ENCODE assay signal across 12 cellular contexts in the genomic region with DNA sequence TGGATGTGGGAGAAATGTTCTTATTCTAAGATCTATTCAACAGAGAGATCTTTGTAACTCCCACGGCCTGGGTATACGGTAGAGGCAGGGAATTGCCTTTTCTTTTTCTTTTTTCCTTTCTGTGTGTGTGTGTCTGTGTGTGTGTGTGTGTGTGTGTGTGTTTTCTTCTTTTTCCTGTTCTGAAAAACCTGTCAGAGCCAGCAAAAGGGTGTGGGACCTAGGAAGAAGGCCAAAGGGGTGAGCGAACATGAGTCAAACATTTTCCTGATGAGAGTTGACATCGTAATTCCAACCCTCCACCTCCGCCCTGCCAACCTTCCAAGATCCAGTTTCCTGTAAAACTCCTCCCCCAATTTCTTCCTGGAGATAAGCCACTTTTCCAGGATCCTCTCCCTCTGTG. TPM values are rescaled to one million over a fixed set of nuclear protein-coding genes. Genes with fewer than 3 reads are reported as not detected.
DNase-seq lines count a peak whose midpoint lies in the region; ATAC-seq and TF ChIP-seq lines count a peak whose summit lies in the region.
"Had no signal": no experiment of that assay in that cellular context is flagged by ENCODE, and none has a peak within 500 bp of the region (broad histone marks: within the 10 kb centered on the region; RNA-seq: fewer than 3 reads in every experiment).

No MANE protein-coding gene starts in this region.

- in situ Hi-C loops in transverse colon (cut with MboI; ENCODE audit: low pct_ligation_motif_present in 1 of 4, low pct_unique_long_range_greater_than_20kb in 1 of 4, low sequenced_read_pairs in 3 of 4): loop anchor here in 2 of 4 donors (25.0 kb wide), 1 partner anchor 705 kb away; the partner anchor contains the start of gene SCFD2 (in 2 of the 2)

- peak overlapping the region; percentile 29 for H3K4me3 Mint-ChIP-seq in endothelial cell (ENCODE audit: unreplicated experiment)
- H3K4me3 Mint-ChIP-seq: stimulated activated naive CD8-positive, alpha-beta T cell treated with anti-CD3 and anti-CD28 coated beads, Interleukin-15, amount 100 ng/mL, for 72 hours had no signal

- H3K9ac ChIP-seq in Loucy (ENCODE audit: low read depth, low read length, poor library complexity, severe bottlenecking) (peak overlapping the region; percentile 91), mesendoderm (ENCODE audit: low read length) (no peak overlapping the region)

- peaks cover 43% of the 10 kb centered on the region for H3K4me1 Mint-ChIP-seq in endothelial cell (ENCODE audit: unreplicated experiment)

- H2AK5ac ChIP-seq in mesendoderm (ENCODE audit: low read length): no peak overlapping the region

- no peak overlapping the region for H3K18ac ChIP-seq in mesendoderm (ENCODE audit: low read length)

- intact Hi-C loops in transverse colon (cut with DNase I; ENCODE audit: low total_unique reads): loop anchor here (10.0 kb wide), 1 partner anchor 158 kb away; the partner anchor contains the start of gene PDGFRA

- no peak for TF ChIP-seq EP300 in transverse colon (IDR thresholded peaks at IDR 0.05; ENCODE audit: low read depth)

- peaks cover 6% of the 10 kb centered on the region for H3K79me1 ChIP-seq in mesendoderm (ENCODE audit: low read length)

- peaks cover 28% of the 10 kb centered on the region for H3K27me3 Mint-ChIP-seq in endothelial cell (ENCODE audit: unreplicated experiment)
- H3K27me3 Mint-ChIP-seq: stimulated activated naive CD8-positive, alpha-beta T cell treated with anti-CD3 and anti-CD28 coated beads, Interleukin-15, amount 100 ng/mL, for 72 hours had no signal

- H4K20me1 ChIP-seq in Loucy (ENCODE audit: insufficient read depth, low read length, poor library complexity, severe bottlenecking): peaks cover 21% of the 10 kb centered on the region

- no peak for ATAC-seq in GM21576 (IDR thresholded peaks at IDR 0.05; ENCODE audit: unreplicated experiment)
- ATAC-seq: stimulated activated naive CD8-positive, alpha-beta T cell treated with anti-CD3 and anti-CD28 coated beads, Interleukin-15, amount 100 ng/mL, for 72 hours had no signal

- no peak overlapping the region for H2BK120ac ChIP-seq in mesendoderm (ENCODE audit: low read depth, low read length)

- peak overlapping the region; percentile 99 for H3K27ac Mint-ChIP-seq in endothelial cell (ENCODE audit: unreplicated experiment)
- H3K27ac Mint-ChIP-seq: stimulated activated naive CD8-positive, alpha-beta T cell treated with anti-CD3 and anti-CD28 coated beads, Interleukin-15, amount 100 ng/mL, for 72 hours had no signal

- H2BK15ac ChIP-seq in mesendoderm (replicated peaks; ENCODE audit: low read depth): no peak overlapping the region

- no peak overlapping the region for H4K5ac ChIP-seq in mesendoderm (ENCODE audit: low read length)

- H3K56ac ChIP-seq in mesendoderm (ENCODE audit: low read length): no peak overlapping the region

- H3K27me3 ChIP-seq in Loucy (ENCODE audit: insufficient read depth, low read length, poor library complexity, severe bottlenecking) (no peaks in the 10 kb centered on the region), mesendoderm (ENCODE audit: insufficient read depth, low read length, poor library complexity) (no peaks in the 10 kb centered on the region), transverse colon (no peaks in the 10 kb centered on the region)

- TF ChIP-seq CTCF in Loucy (conservative IDR thresholded peaks at IDR 0.05; ENCODE audit: low read length): no peak
- no peak for TF ChIP-seq CTCF in endothelial cell (IDR thresholded peaks at IDR 0.05; ENCODE audit: unreplicated experiment)
- TF ChIP-seq CTCF in transverse colon (IDR thresholded peaks at IDR 0.05): no peak

- H3K4me1 ChIP-seq in Loucy (ENCODE audit: insufficient read depth, low read length, poor library complexity, severe bottlenecking) (peaks cover 31% of the 10 kb centered on the region), mesendoderm (ENCODE audit: control insufficient read depth, low read depth, low read length) (peaks cover 6% of the 10 kb centered on the region), transverse colon (peaks cover 5 to 29% (median 18%) of the 10 kb centered on the region in 4 donors)

- H3K4me2 ChIP-seq in Loucy (ENCODE audit: low read depth, low read length, poor library complexity, severe bottlenecking): peak overlapping the region; percentile 93
- no peak overlapping the region for H3K4me2 ChIP-seq in mesendoderm (ENCODE audit: low read length)

- H3K36me3 ChIP-seq in Loucy (ENCODE audit: insufficient read depth, low read length) (no peaks in the 10 kb centered on the region), mesendoderm (ENCODE audit: control insufficient read depth, insufficient read depth, low read length) (no peaks in the 10 kb centered on the region), transverse colon (no peaks in the 10 kb centered on the region)

- no peak overlapping the region for H2BK5ac ChIP-seq in mesendoderm (ENCODE audit: low read length)

- no CpG with 5 or more reads among the region's 5 CpGs for WGBS in mesendoderm (ENCODE audit: extremely low coverage, insufficient coverage, low lambda C conversion rate)
- 36 to 43% methylated on average over 4 to 5 of the region's 5 CpGs for WGBS in transverse colon (ENCODE audit: low coverage in 1 of 2), 2 donors

- H3K27ac ChIP-seq in mesendoderm (ENCODE audit: low read depth, low read length) (peak overlapping the region; percentile 33), transverse colon (peak overlapping the region; percentile 95 to 98 (median 97))

- H3K9me3 Mint-ChIP-seq in endothelial cell (ENCODE audit: unreplicated experiment): no peaks in the 10 kb centered on the region

- peaks cover 12% of the 10 kb centered on the region for H3K36me3 Mint-ChIP-seq in endothelial cell (ENCODE audit: low read depth, unreplicated experiment)

- peak overlapping the region; percentile 49; the same call in 1 of the 2 replicates for H2AFZ ChIP-seq in Loucy (ENCODE audit: low read length)

- H3K79me2 ChIP-seq in Loucy (ENCODE audit: insufficient read depth, low read length) (peaks cover 22% of the 10 kb centered on the region), mesendoderm (ENCODE audit: control insufficient read depth, insufficient read depth, low read length) (peaks cover 7% of the 10 kb centered on the region)

- H4K8ac ChIP-seq in mesendoderm (ENCODE audit: low read depth, low read length): no peak overlapping the region

- H3F3A ChIP-seq in Loucy (ENCODE audit: low read depth): no peaks in the 10 kb centered on the region; the same call in 1 of the 2 replicates

- H3K9me3 ChIP-seq in Loucy (ENCODE audit: insufficient read depth, low read depth, low read length): no peaks in the 10 kb centered on the region
- no peaks in the 10 kb centered on the region for H3K9me3 ChIP-seq in transverse colon

- H3K4me3 ChIP-seq in Loucy (ENCODE audit: low read length, poor library complexity, severe bottlenecking) (no peak overlapping the region), mesendoderm (ENCODE audit: low read length) (no peak overlapping the region), transverse colon (no peak overlapping the region)

- DNase-seq in endothelial cell (ENCODE audit: low spot score): peak; percentile 9
- DNase-seq in mesendoderm: no peak
- DNase-seq in transverse colon: peak; percentile 71
- DNase-seq in OCI-M1 (lab: John Stamatoyannopoulos, UW): no peak
- DNase-seq in NCI-H2029 (lab: John Stamatoyannopoulos, UW): no peak
- DNase-seq in midbrain (lab: John Stamatoyannopoulos, UW): no peak
- DNase-seq: activated T-cell treated with anti-CD3 and anti-CD28 coated beads, Interleukin-2, amount 50 U/mL, for 1 hour; posterior cingulate gyrus; stimulated activated naive CD8-positive, alpha-beta T cell treated with anti-CD3 and anti-CD28 coated beads, Interleukin-15, amount 100 ng/mL, for 72 hours had no signal

- no peaks in the 10 kb centered on the region for H3K9me2 ChIP-seq in Loucy (replicated peaks; ENCODE audit: low read depth, low read length)

- no peak overlapping the region for H3K23ac ChIP-seq in mesendoderm (ENCODE audit: low read length)

- H3K4ac ChIP-seq in mesendoderm (ENCODE audit: low read depth, low read length): no peak overlapping the region

- TF ChIP-seq POLR2A in transverse colon (IDR thresholded peaks at IDR 0.05): no peak

RNA-seq across cellular contexts. Expression of gene CHIC2, which starts 2.8 kb away (rescaled TPM):
- total RNA-seq in endothelial cell (ENCODE audit: unreplicated experiment) (33.1 TPM), transverse colon (100 to 1,000 TPM in 1 of 4 donors, 10 to 100 TPM in 3; 36.2 to 106 (median 52.0) TPM)
- polyA plus RNA-seq in mesendoderm (2013, experiment 1 of 2): 6.8 TPM
- polyA plus RNA-seq in mesendoderm (2013, experiment 2 of 2): 7.5 TPM

RNA-seq across cellular contexts. Expression of gene GSX2, which starts 32.8 kb away (rescaled TPM):
- total RNA-seq in endothelial cell (ENCODE audit: unreplicated experiment) (not detected), transverse colon (not detected)
- polyA plus RNA-seq in mesendoderm (2013, experiment 1 of 2): not detected
- 0.04 TPM for polyA plus RNA-seq in mesendoderm (2013, experiment 2 of 2)
- total RNA-seq: epithelial cell of proximal tubule had no signal

Comparison
In these comparisons a context has a peak if more than half of its experiments do, and no peak if none do; other contexts are left out.
1. DNase-seq: peak in endothelial cell (single experiment) and transverse colon (single experiment); none in mesendoderm (single experiment), OCI-M1 (single experiment), NCI-H2029 (single experiment) and midbrain (single experiment).